In the genomic region with DNA sequence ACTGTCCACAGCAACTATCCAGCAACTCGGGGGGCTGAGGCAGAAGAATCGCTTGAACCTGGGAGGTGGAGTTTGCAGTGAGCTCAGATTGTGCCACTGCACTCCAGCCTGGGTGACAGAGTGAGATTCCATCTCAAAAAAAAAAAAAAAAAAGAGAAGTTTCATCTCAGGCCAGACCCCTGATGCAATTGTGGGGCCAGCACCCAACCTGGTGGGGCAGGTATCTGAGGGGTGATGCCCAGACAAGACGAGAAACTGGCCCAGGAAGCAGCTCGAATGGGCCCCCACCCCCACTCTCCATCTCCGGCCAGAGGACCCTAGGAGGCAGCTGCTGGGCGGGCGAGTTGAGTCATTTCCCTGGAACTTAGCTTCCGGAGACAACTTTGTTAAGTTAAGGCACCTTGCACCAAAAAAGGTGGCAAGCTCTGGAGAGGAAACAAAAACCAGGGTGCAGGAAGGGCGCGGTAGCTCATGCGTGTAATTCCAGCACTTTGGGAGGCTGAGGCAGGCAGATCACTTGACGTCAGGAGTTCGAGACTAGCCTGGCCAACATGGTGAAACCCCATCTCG, we compare ENCODE assay signal across 8 cellular contexts. TPM values are rescaled to one million over a fixed set of nuclear protein-coding genes. Genes with fewer than 3 reads are reported as not detected.
DNase-seq lines count a peak whose midpoint lies in the region; ATAC-seq, FAIRE-seq and TF ChIP-seq lines count a peak whose summit lies in the region.
"Not testable (repeated sequence)": the region's sequence is repeated elsewhere in the genome, so short reads cannot be mapped to it uniquely, and the experiment has no call there.

No MANE protein-coding gene starts in this region.

- H3K4me3 Mint-ChIP-seq in HFFc6, result peak overlapping the region; percentile 58; the same call in 1 of the 2 replicates

- CTCF ChIA-PET in SK-N-SH (lab: Yijun Ruan, JAX), result interaction anchor here (0.8 to 3.2 kb wide), 7 partner anchors 14 to 195 kb away, joined by 3 to 14 read pairs (median 6); no protein-coding TSS in a partner anchor
- CTCF ChIA-PET in K562 (lab: Yijun Ruan, JAX; ENCODE audit: low intra/inter-chr PET ratio), result not testable (repeated sequence)

- H3K36me3 Mint-ChIP-seq in HFFc6 (ENCODE audit: low read depth), result peaks cover 16% of the 10 kb centered on the region

- not testable (repeated sequence) for H4K5ac ChIP-seq in mesendoderm (ENCODE audit: low read length)

- not testable (repeated sequence) for H2BK120ac ChIP-seq in mesendoderm (ENCODE audit: low read depth, low read length)

- H3K9me2 ChIP-seq in SK-N-SH, result not testable (repeated sequence)

- ATAC-seq in K562, result not testable (repeated sequence)

- H3K4me2 ChIP-seq in SK-N-SH (peak overlapping the region; percentile 71), K562 (ENCODE audit: insufficient read depth, low read length) (peak overlapping the region; percentile 38; the same call in 1 of the 2 replicates)
- H3K4me2 ChIP-seq in mesendoderm (ENCODE audit: low read length), result not testable (repeated sequence)

- not testable (repeated sequence) for TF ChIP-seq POLR2A in K562 (conservative IDR thresholded peaks at IDR 0.05)

- H3K27me3 ChIP-seq in SK-N-SH (ENCODE audit: insufficient read depth); K562 (ENCODE audit: control insufficient read depth in 2 of 2, insufficient read depth in 2 of 2, low read length in 2 of 2); mesendoderm (ENCODE audit: insufficient read depth, low read length, poor library complexity): not testable (repeated sequence)

- peak; percentile 93 for DNase-seq in A172 (ENCODE audit: low spot score)
- peak; percentile 72 for DNase-seq in EL
- DNase-seq in HFFc6, result not testable (repeated sequence)
- peak; percentile 81 for DNase-seq in M059J (ENCODE audit: low read depth)
- peak; percentile 26 for DNase-seq in SK-N-SH
- DNase-seq in K562 (ENCODE audit: extremely low read depth in 1 of 4, low spot score in 3 of 4), result peak in 2 of 4 experiments; percentile 42 to 54
- peak; percentile 78 for DNase-seq in epithelial cell of esophagus (ENCODE audit: low read depth)
- DNase-seq in mesendoderm, result peak; percentile 75

- intact Hi-C loops in K562 (cut with micrococcal nuclease), result not testable (repeated sequence)

- H3K23ac ChIP-seq in mesendoderm (ENCODE audit: low read length), result not testable (repeated sequence)

- not testable (repeated sequence) for H3K9ac ChIP-seq in SK-N-SH; mesendoderm (ENCODE audit: low read length)
- peak overlapping the region in 1 of 2 experiments; percentile 78; a peak in 2 of 4 replicates for H3K9ac ChIP-seq in K562 (ENCODE audit: insufficient read depth in 1 of 2, low read depth in 2 of 2, low read length in 2 of 2)

- H3K27me3 Mint-ChIP-seq in HFFc6 (ENCODE audit: insufficient read depth), result not testable (repeated sequence)

- POLR2A ChIA-PET in SK-N-SH (lab: Yijun Ruan, JAX), result not testable (repeated sequence)
- POLR2A ChIA-PET in K562 (lab: Yijun Ruan, JAX), result interaction anchor here (0.6 kb wide), 1 partner anchor 136 kb away, joined by 3 read pairs; no protein-coding TSS in a partner anchor

- not testable (repeated sequence) for H4K20me1 ChIP-seq in SK-N-SH (ENCODE audit: insufficient read depth); K562 (replicated peaks; ENCODE audit: control insufficient read depth, insufficient read depth, low read length)

- not testable (repeated sequence) for H3K9me1 ChIP-seq in K562 (ENCODE audit: control insufficient read depth, insufficient read depth, low read length)

- not testable (repeated sequence) for BruUV-seq in K562 (replicated peaks; lab: Mats Ljungman, UMichigan)

- H2BK5ac ChIP-seq in mesendoderm (ENCODE audit: low read length), result not testable (repeated sequence)

- not testable (repeated sequence) for H3K56ac ChIP-seq in mesendoderm (ENCODE audit: low read length)

- H3K79me2 ChIP-seq in SK-N-SH (ENCODE audit: insufficient read depth), result peaks cover 87% of the 10 kb centered on the region
- H3K79me2 ChIP-seq in K562 (ENCODE audit: control insufficient read depth, insufficient read depth, low read length), result peaks cover 52% of the 10 kb centered on the region
- H3K79me2 ChIP-seq in mesendoderm (ENCODE audit: control insufficient read depth, insufficient read depth, low read length), result peaks cover 20% of the 10 kb centered on the region

- peak overlapping the region; percentile 67 for H3K27ac Mint-ChIP-seq in HFFc6

- H3K4me1 Mint-ChIP-seq in HFFc6 (ENCODE audit: low read depth), result peaks cover 33% of the 10 kb centered on the region

- H2BK15ac ChIP-seq in mesendoderm (replicated peaks; ENCODE audit: low read depth), result not testable (repeated sequence)

- not testable (repeated sequence) for H3K4ac ChIP-seq in mesendoderm (ENCODE audit: low read depth, low read length)

- peak overlapping the region in 1 of 2 experiments; percentile 39; a peak in 1 of 4 replicates for H3K27ac ChIP-seq in SK-N-SH (ENCODE audit: low read depth in 2 of 2, low read length in 1 of 2)
- peak overlapping the region; percentile 46; the same call in 1 of the 3 replicates for H3K27ac ChIP-seq in K562 (ENCODE audit: extremely low read depth, low read depth, low read length)
- H3K27ac ChIP-seq in mesendoderm (ENCODE audit: low read depth, low read length), result peak overlapping the region; percentile 59

- not testable (repeated sequence) for H3K9me3 ChIP-seq in SK-N-SH; K562 (replicated peaks; ENCODE audit: control insufficient read depth, insufficient read depth, low read depth, low read length)

- peaks cover 0 to 19% of the 10 kb centered on the region in 2 experiments for H3K36me3 ChIP-seq in SK-N-SH (replicated peaks in 1 of 2; ENCODE audit: control insufficient read depth in 1 of 2, insufficient read depth in 2 of 2, low read length in 1 of 2)
- peaks cover 11% of the 10 kb centered on the region; the same call in 2 of the 3 replicates for H3K36me3 ChIP-seq in K562 (ENCODE audit: control insufficient read depth, insufficient read depth, low read length)
- not testable (repeated sequence) for H3K36me3 ChIP-seq in mesendoderm (ENCODE audit: control insufficient read depth, insufficient read depth, low read length)

- not testable (repeated sequence) for H3K4me3 ChIP-seq in SK-N-SH (ENCODE audit: low read depth in 2 of 2, low read length in 1 of 2); K562; epithelial cell of esophagus (ENCODE audit: low read length); mesendoderm (ENCODE audit: low read length)

- not testable (repeated sequence) for H3K9me3 Mint-ChIP-seq in HFFc6

- not testable (repeated sequence) for TF ChIP-seq RAD21 in SK-N-SH (IDR thresholded peaks at IDR 0.05; ENCODE audit: low read length); K562 (CRISPR knock-in tag; conservative IDR thresholded peaks at IDR 0.05 in 1 of 2, IDR thresholded peaks at IDR 0.05 in 1 of 2)

- WGBS in SK-N-SH (ENCODE audit: low lambda C conversion rate), result 46% methylated on average over 14 of the region's 14 CpGs
- 36% methylated on average over 10 of the region's 14 CpGs for WGBS in K562 (ENCODE audit: insufficient coverage, low coverage, missing lambda C conversion rate)
- WGBS in mesendoderm (ENCODE audit: extremely low coverage, insufficient coverage, low lambda C conversion rate), result no CpG with 5 or more reads among the region's 14 CpGs

- peaks cover 16% of the 10 kb centered on the region for H3K79me1 ChIP-seq in mesendoderm (ENCODE audit: low read length)

- not testable (repeated sequence) for H4K8ac ChIP-seq in mesendoderm (ENCODE audit: low read depth, low read length)

- not testable (repeated sequence) for H2AK5ac ChIP-seq in mesendoderm (ENCODE audit: low read length)

- not testable (repeated sequence) for H3K18ac ChIP-seq in mesendoderm (ENCODE audit: low read length)

- not testable (repeated sequence) for TF ChIP-seq EP300 in SK-N-SH (IDR thresholded peaks at IDR 0.05; ENCODE audit: borderline replicate concordance in 1 of 2, low read depth in 1 of 2, low read length in 1 of 2); K562 (IDR thresholded peaks at IDR 0.05; ENCODE audit: low read length)

- TF ChIP-seq CTCF in HFFc6 (IDR thresholded peaks at IDR 0.05); SK-N-SH (IDR thresholded peaks at IDR 0.05); K562 (IDR thresholded peaks at IDR 0.05 in 2 of 3, conservative IDR thresholded peaks at IDR 0.05 in 1 of 3; ENCODE audit: insufficient read depth in 2 of 3, low read depth in 1 of 3, low read length in 3 of 3); epithelial cell of esophagus (IDR thresholded peaks at IDR 0.05; ENCODE audit: insufficient read depth, low read depth, low read length, missing control alignments): not testable (repeated sequence)

- peak overlapping the region; percentile 37; the same call in 1 of the 2 replicates for H2AFZ ChIP-seq in SK-N-SH (ENCODE audit: low read depth)
- not testable (repeated sequence) for H2AFZ ChIP-seq in K562 (ENCODE audit: low read depth, low read length)

- H3F3A ChIP-seq in SK-N-SH (replicated peaks; ENCODE audit: insufficient read depth), result peaks cover 34% of the 10 kb centered on the region

- FAIRE-seq in K562 (lab: Jason Lieb, UNC), result not testable (repeated sequence)

- in situ Hi-C loops in K562 (cut with MboI), result not testable (repeated sequence)

- H3K4me1 ChIP-seq in SK-N-SH (ENCODE audit: control insufficient read depth in 1 of 2, insufficient read depth in 2 of 2, low read depth in 1 of 2, low read length in 1 of 2), result peaks cover 8 to 14% of the 10 kb centered on the region in 2 experiments; a peak in 3 of 4 replicates
- H3K4me1 ChIP-seq in K562 (replicated peaks in 1 of 2; ENCODE audit: control insufficient read depth in 2 of 2, insufficient read depth in 2 of 2, low read length in 2 of 2), result peaks cover 6 to 31% of the 10 kb centered on the region in 2 experiments; a peak in 3 of 5 replicates
- H3K4me1 ChIP-seq in mesendoderm (ENCODE audit: control insufficient read depth, low read depth, low read length), result not testable (repeated sequence)

RNA-seq across cellular contexts. Expression of gene FBXL18, which starts 4.0 kb away (rescaled TPM):
- 7.9 and 8.0 TPM in 2 replicates for total RNA-seq in A172 (2014; rRNA removed; shearing (Covaris generic))
- 10 to 100 TPM; 17.9 to 24.4 (median 20.0) TPM for total RNA-seq in HFFc6 (2021; fragmentation: NEBNext Ultra II Directional; extraction: Animal tissue kit (Norgen Biotek cat#: 25700))
- 7.3 and 9.9 TPM in 2 replicates for total RNA-seq in M059J (2014; rRNA removed; shearing (Covaris generic))
- polyA plus RNA-seq in SK-N-SH (2012; rRNA removed) (5.7 and 6.0 TPM in 2 replicates), K562 (2011; rRNA removed) (1.2 and 3.0 TPM in 2 replicates), K562 (2014; fragmentation: Illumina TruSeq; extraction: Trizol) (2.2 and 3.2 TPM in 2 replicates), K562 (2014; fragmentation: Nextera tagmentation; extraction: Ambion mirVana) (under 1 TPM; 0.25 to 0.31 TPM), K562 (2014; rRNA removed) (5.2 and 5.7 TPM in 2 replicates)
- polyA plus RNA-seq in SK-N-SH (2012; cell fraction: cytosol; rRNA removed), result 2.1 and 3.7 TPM in 2 replicates
- 10.9 and 11.2 TPM in 2 replicates for polyA plus RNA-seq in SK-N-SH (2012; cell fraction: nucleus; rRNA removed)
- total RNA-seq in K562 (2011; cell fraction: chromatin; rRNA removed; ENCODE audit: low replicate concordance), result 15.8 and 38.3 TPM in 2 replicates
- 22.5 and 24.8 TPM in 2 replicates for total RNA-seq in K562 (2011; cell fraction: nucleolus; rRNA removed)
- 13.9 and 14.8 TPM in 2 replicates for total RNA-seq in K562 (2011; cell fraction: nucleoplasm; rRNA removed)
- total RNA-seq in K562 (2014; rRNA removed) (3.5 and 4.5 TPM in 2 replicates), K562 (2014; rRNA removed; fragmentation: Illumina TruSeq; extraction: Trizol) (1.4 and 1.5 TPM in 2 replicates), K562 (2015; rRNA removed; fragmentation: Illumina TruSeq; extraction: Trizol) (2.6 and 2.7 TPM in 2 replicates), K562 (2021) (13.4 and 14.2 TPM in 2 replicates)
- polyA plus RNA-seq in K562 (2011; cell fraction: cytosol; rRNA removed), result 2.0 and 4.8 TPM in 2 replicates
- polyA plus RNA-seq in K562 (2011; cell fraction: nucleus; rRNA removed), result 3.8 and 7.6 TPM in 2 replicates
- 5.4 and 6.2 TPM in 2 replicates for polyA plus RNA-seq in K562 (2012)
- polyA minus RNA-seq in K562 (2011; rRNA and poly(A)+ RNA removed), result 1.7 and 2.2 TPM in 2 replicates
- polyA minus RNA-seq in K562 (2011; cell fraction: cytosol; rRNA and poly(A)+ RNA removed), result 5.8 and 6.3 TPM in 2 replicates
- polyA minus RNA-seq in K562 (2011; cell fraction: nucleus; rRNA and poly(A)+ RNA removed), result 5.0 and 6.2 TPM in 2 replicates
- 7.9 TPM for polyA plus RNA-seq in mesendoderm (2013, experiment 1 of 2)
- polyA plus RNA-seq in mesendoderm (2013, experiment 2 of 2), result 7.9 TPM

RNA-seq across cellular contexts. Expression of gene ACTB, which starts 20.7 kb away (rescaled TPM):
- 4,174 and 4,857 TPM in 2 replicates for total RNA-seq in A172 (2014; rRNA removed; shearing (Covaris generic))
- total RNA-seq in HFFc6 (2021; fragmentation: NEBNext Ultra II Directional; extraction: Animal tissue kit (Norgen Biotek cat#: 25700)), result over 10,000 TPM in 5 of 6 experiments, 1,000 to 10,000 TPM in 1; 9,852 to 14,845 (median 13,380) TPM
- total RNA-seq in M059J (2014; rRNA removed; shearing (Covaris generic)), result 4,982 and 5,940 TPM in 2 replicates
- 2,583 and 4,707 TPM in 2 replicates for polyA plus RNA-seq in SK-N-SH (2012; rRNA removed)
- 3,036 and 4,390 TPM in 2 replicates for polyA plus RNA-seq in SK-N-SH (2012; cell fraction: cytosol; rRNA removed)
- 4,302 and 8,336 TPM in 2 replicates for polyA plus RNA-seq in SK-N-SH (2012; cell fraction: nucleus; rRNA removed)
- total RNA-seq in K562 (2011; cell fraction: chromatin; rRNA removed; ENCODE audit: low replicate concordance), result 442 and 814 TPM in 2 replicates
- 822 and 827 TPM in 2 replicates for total RNA-seq in K562 (2011; cell fraction: nucleolus; rRNA removed)
- total RNA-seq in K562 (2011; cell fraction: nucleoplasm; rRNA removed), result 612 and 733 TPM in 2 replicates
- 1,050 and 1,578 TPM in 2 replicates for total RNA-seq in K562 (2014; rRNA removed)
- total RNA-seq in K562 (2014; rRNA removed; fragmentation: Illumina TruSeq; extraction: Trizol), result 1,330 and 1,372 TPM in 2 replicates
- total RNA-seq in K562 (2015; rRNA removed; fragmentation: Illumina TruSeq; extraction: Trizol), result 1,064 and 1,131 TPM in 2 replicates
- 3,434 and 3,475 TPM in 2 replicates for total RNA-seq in K562 (2021)
- 394 and 1,035 TPM in 2 replicates for polyA plus RNA-seq in K562 (2011; rRNA removed)
- polyA plus RNA-seq in K562 (2011; cell fraction: cytosol; rRNA removed), result 886 and 917 TPM in 2 replicates
- 1,199 and 1,212 TPM in 2 replicates for polyA plus RNA-seq in K562 (2011; cell fraction: nucleus; rRNA removed)
- 3,171 and 3,886 TPM in 2 replicates for polyA plus RNA-seq in K562 (2012)
- 3,161 and 3,227 TPM in 2 replicates for polyA plus RNA-seq in K562 (2014; fragmentation: Illumina TruSeq; extraction: Trizol)
- polyA plus RNA-seq in K562 (2014; fragmentation: Nextera tagmentation; extraction: Ambion mirVana), result 1,000 to 10,000 TPM; 1,484 to 2,232 TPM
- polyA plus RNA-seq in K562 (2014; rRNA removed), result 1,030 and 1,055 TPM in 2 replicates
- 535 and 828 TPM in 2 replicates for polyA minus RNA-seq in K562 (2011; rRNA and poly(A)+ RNA removed)
- 1,311 and 2,256 TPM in 2 replicates for polyA minus RNA-seq in K562 (2011; cell fraction: cytosol; rRNA and poly(A)+ RNA removed)
- 373 and 553 TPM in 2 replicates for polyA minus RNA-seq in K562 (2011; cell fraction: nucleus; rRNA and poly(A)+ RNA removed)
- 13,565 TPM for polyA plus RNA-seq in mesendoderm (2013, experiment 1 of 2)
- 13,705 TPM for polyA plus RNA-seq in mesendoderm (2013, experiment 2 of 2)
